In genomic region chr6:12069891-12070529, GRCh38 we compare ENCODE assay signal across 30 cellular contexts.
"Had no signal": no experiment of that assay in that cellular context is flagged by ENCODE, and none has a peak within 500 bp of the region (broad histone marks: within the 10 kb centered on the region; RNA-seq: fewer than 3 reads in every experiment).

No MANE protein-coding gene starts in this region.

- DNase-seq: activated CD4-positive, alpha-beta memory T cell treated with anti-CD3 and anti-CD28 coated beads, Interleukin-2, amount 10 ng/mL, durations not matched to agents 7 days and 5 days; activated CD4-positive, alpha-beta T cell treated with anti-CD3 and anti-CD28 coated beads for 1 hour; activated CD4-positive, alpha-beta T cell treated with anti-CD3 and anti-CD28 coated beads, Interleukin-2, amount 10 ng/mL, durations not matched to agents 7 days and 5 days; activated CD8-positive, alpha-beta memory T cell treated with anti-CD3 and anti-CD28 coated beads, Interleukin-2, amount 50 U/mL, for 48 hours; activated naive CD4-positive, alpha-beta T cell treated with Interleukin-2 at 50 U/mL for 16 hours; activated naive CD8-positive, alpha-beta T cell treated with anti-CD3 and anti-CD28 coated beads, Interleukin-2, amount 10 ng/mL, durations not matched to agents 7 days and 5 days; activated T-cell treated with anti-CD3 and anti-CD28 coated beads, Interleukin-2, amount 50 U/mL, for 4 hours; cerebellar nuclear complex; colonic mucosa; dorsolateral prefrontal cortex; effector memory CD4-positive, alpha-beta T cell; erythroblast; foreskin fibroblast; head of caudate nucleus; hypothalamus; immature natural killer cell; kidney; left colon; naive B cell; nephron progenitor cell; right lobe of liver; stimulated activated CD4-positive, alpha-beta T cell treated with anti-CD3 and anti-CD28 coated beads, Interleukin-2, amount 100 ng/mL, for 48 hours; T1000; uterus had no signal

- H3K27me3 Mint-ChIP-seq: activated CD4-positive, alpha-beta memory T cell treated with anti-CD3 and anti-CD28 coated beads, Interleukin-2, amount 10 ng/mL, durations not matched to agents 7 days and 5 days; activated CD4-positive, alpha-beta T cell treated with anti-CD3 and anti-CD28 coated beads, Interleukin-2, amount 10 ng/mL, durations not matched to agents 7 days and 5 days; activated naive CD8-positive, alpha-beta T cell treated with anti-CD3 and anti-CD28 coated beads, Interleukin-2, amount 10 ng/mL, durations not matched to agents 7 days and 5 days; brain; naive B cell; stimulated activated naive CD8-positive, alpha-beta T cell treated with anti-CD3 and anti-CD28 coated beads, Interleukin-15, Interleukin-2, amounts not matched to agents 100 ng/mL and 50 ng/mL, for 24 hours; type B pancreatic cell had no signal

- H3K9me3 Mint-ChIP-seq: activated CD4-positive, alpha-beta memory T cell treated with anti-CD3 and anti-CD28 coated beads, Interleukin-2, amount 10 ng/mL, durations not matched to agents 7 days and 5 days; activated CD4-positive, alpha-beta T cell treated with anti-CD3 and anti-CD28 coated beads, Interleukin-2, amount 10 ng/mL, durations not matched to agents 7 days and 5 days; activated naive CD8-positive, alpha-beta T cell treated with anti-CD3 and anti-CD28 coated beads, Interleukin-2, amount 10 ng/mL, durations not matched to agents 7 days and 5 days; activated T-cell treated with anti-CD3 and anti-CD28 coated beads, Interleukin-2, amount 50 U/mL, for 4 hours; immature natural killer cell; mesothelial cell of epicardium; naive B cell; nephron progenitor cell; stimulated activated naive CD8-positive, alpha-beta T cell treated with anti-CD3 and anti-CD28 coated beads, Interleukin-15, Interleukin-2, amounts not matched to agents 100 ng/mL and 50 ng/mL, for 24 hours; T-helper 1 cell treated with Interleukin-12 subunit alpha and Interleukin-12 subunit beta and Interleukin-4 antibody, amounts not matched to agents 30 μg/mL and 1 μg/mL, for 36 hours; type B pancreatic cell; WTC11 had no signal

- H3K27ac Mint-ChIP-seq: activated CD4-positive, alpha-beta memory T cell treated with anti-CD3 and anti-CD28 coated beads, Interleukin-2, amount 10 ng/mL, durations not matched to agents 7 days and 5 days; activated CD4-positive, alpha-beta T cell treated with anti-CD3 and anti-CD28 coated beads, Interleukin-2, amount 10 ng/mL, durations not matched to agents 7 days and 5 days; activated naive CD8-positive, alpha-beta T cell treated with anti-CD3 and anti-CD28 coated beads, Interleukin-2, amount 10 ng/mL, durations not matched to agents 7 days and 5 days; brain; immature natural killer cell; mesothelial cell of epicardium; stimulated activated naive CD8-positive, alpha-beta T cell treated with anti-CD3 and anti-CD28 coated beads, Interleukin-15, Interleukin-2, amounts not matched to agents 100 ng/mL and 50 ng/mL, for 24 hours; T-helper 1 cell treated with Interleukin-12 subunit alpha and Interleukin-12 subunit beta and Interleukin-4 antibody, amounts not matched to agents 30 μg/mL and 1 μg/mL, for 36 hours; type B pancreatic cell; WTC11 had no signal

- ATAC-seq: activated T-cell treated with anti-CD3 and anti-CD28 coated beads, Interleukin-2, amount 50 U/mL, for 4 hours; WTC11 had no signal

- H3K4me3 Mint-ChIP-seq: activated CD4-positive, alpha-beta memory T cell treated with anti-CD3 and anti-CD28 coated beads, Interleukin-2, amount 10 ng/mL, durations not matched to agents 7 days and 5 days; activated CD4-positive, alpha-beta T cell treated with anti-CD3 and anti-CD28 coated beads, Interleukin-2, amount 10 ng/mL, durations not matched to agents 7 days and 5 days; activated naive CD8-positive, alpha-beta T cell treated with anti-CD3 and anti-CD28 coated beads, Interleukin-2, amount 10 ng/mL, durations not matched to agents 7 days and 5 days; activated T-cell treated with anti-CD3 and anti-CD28 coated beads, Interleukin-2, amount 50 U/mL, for 4 hours; brain; immature natural killer cell; mesothelial cell of epicardium; naive B cell; nephron progenitor cell; stimulated activated naive CD8-positive, alpha-beta T cell treated with anti-CD3 and anti-CD28 coated beads, Interleukin-15, Interleukin-2, amounts not matched to agents 100 ng/mL and 50 ng/mL, for 24 hours; T-helper 1 cell treated with Interleukin-12 subunit alpha and Interleukin-12 subunit beta and Interleukin-4 antibody, amounts not matched to agents 30 μg/mL and 1 μg/mL, for 36 hours; type B pancreatic cell; WTC11 had no signal

- H3K36me3 Mint-ChIP-seq: immature natural killer cell, mesothelial cell of epicardium, WTC11 had no signal
